Comparison of ENCODE assay signal across 10 cellular contexts in the genomic region with DNA sequence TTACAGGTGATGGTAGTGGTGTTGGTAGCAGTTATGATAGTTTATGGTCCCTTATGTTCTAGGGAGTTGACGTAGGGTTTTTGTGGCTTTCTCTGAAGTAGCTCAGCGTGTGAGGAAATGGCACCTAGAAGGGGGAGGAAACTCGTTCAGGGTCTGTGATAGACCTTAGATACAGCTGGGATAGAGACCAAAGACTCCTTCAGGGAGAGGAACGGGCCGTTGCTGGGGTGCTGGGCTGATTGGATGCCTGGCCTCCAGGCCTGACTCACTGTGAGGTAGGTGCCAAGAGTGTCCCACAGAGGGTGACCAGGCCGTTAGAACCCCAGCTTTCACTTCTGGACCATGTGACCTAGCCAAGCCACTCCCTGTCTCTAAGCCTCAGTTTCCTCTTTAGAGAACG.
A peak's percentile ranks its signal among the peaks of the same experiment; 100 is the strongest.
DNase-seq lines count a peak whose midpoint lies in the region; ATAC-seq and TF ChIP-seq lines count a peak whose summit lies in the region.
"Had no signal": no experiment of that assay in that cellular context is flagged by ENCODE, and none has a peak within 500 bp of the region (broad histone marks: within the 10 kb centered on the region; RNA-seq: fewer than 3 reads in every experiment).

No MANE protein-coding gene starts in this region.

- H3K27me3 Mint-ChIP-seq in MCF 10A (ENCODE audit: insufficient read depth, unreplicated experiment) (no peaks in the 10 kb centered on the region), nephron progenitor cell (ENCODE audit: low read depth, poor library complexity) (peaks cover 3% of the 10 kb centered on the region)
- H3K27me3 Mint-ChIP-seq: B cell had no signal

- H3K9me3 Mint-ChIP-seq in MCF 10A (ENCODE audit: unreplicated experiment), result no peaks in the 10 kb centered on the region
- no peaks in the 10 kb centered on the region for H3K9me3 Mint-ChIP-seq in nephron progenitor cell

- H3K4me3 ChIP-seq in left ventricle myocardium inferior (no peak overlapping the region), uterus (no peak overlapping the region)

- no peaks in the 10 kb centered on the region for H3K9me3 ChIP-seq in left ventricle myocardium inferior (replicated peaks)
- no peaks in the 10 kb centered on the region for H3K9me3 ChIP-seq in uterus

- peak overlapping the region; percentile 29 for H3K27ac Mint-ChIP-seq in MCF 10A (ENCODE audit: low read depth, unreplicated experiment)
- peak overlapping the region; percentile 44 for H3K27ac Mint-ChIP-seq in nephron progenitor cell
- H3K27ac Mint-ChIP-seq: B cell had no signal

- H3K4me3 Mint-ChIP-seq in MCF 10A (ENCODE audit: unreplicated experiment) (no peak overlapping the region), nephron progenitor cell (no peak overlapping the region)
- H3K4me3 Mint-ChIP-seq: B cell had no signal

- H3K36me3 ChIP-seq in left ventricle myocardium inferior (no peaks in the 10 kb centered on the region), uterus (no peaks in the 10 kb centered on the region)

- TF ChIP-seq POLR2A in uterus (IDR thresholded peaks at IDR 0.05), result no peak

- intact Hi-C loops in left ventricle myocardium inferior (cut with micrococcal nuclease), result no loop called here
- intact Hi-C loops in Right ventricle myocardium superior (cut with DNase I), result no loop called here
- intact Hi-C loops in MCF 10A (cut with micrococcal nuclease), result no loop called here
- intact Hi-C loops in uterus (cut with DNase I; ENCODE audit: low total_unique reads), result no loop called here

- H3K27ac ChIP-seq in left ventricle myocardium inferior (replicated peaks), result peak overlapping the region; percentile 99
- peak overlapping the region; percentile 78 to 89 for H3K27ac ChIP-seq in uterus

- H3K36me3 Mint-ChIP-seq in MCF 10A (ENCODE audit: insufficient read depth, unreplicated experiment) (peaks cover 13% of the 10 kb centered on the region), nephron progenitor cell (ENCODE audit: low read depth) (peaks cover 3% of the 10 kb centered on the region)

- POLR2A ChIA-PET in MCF 10A (lab: Yijun Ruan, JAX), result interaction anchor here (1.1 kb wide), 1 partner anchor 23 kb away, joined by 4 read pairs; no protein-coding TSS in a partner anchor

- BruUV-seq in MCF 10A (replicated peaks; lab: Mats Ljungman, UMichigan), result no TSS peak

- DNase-seq in left ventricle myocardium inferior (no peak), Right ventricle myocardium superior (no peak), MCF 10A (ENCODE audit: unreplicated experiment) (no peak), nephron progenitor cell (no peak), uterus (no peak), GM20000 (ENCODE audit: low spot score) (no peak), GM19240 (ENCODE audit: insufficient read length, low spot score) (no peak)
- DNase-seq: activated CD4-positive, CD25-positive, alpha-beta regulatory T cell treated with anti-CD3 and anti-CD28 coated beads, Interleukin-2, amount 50 U/mL, for 72 hours had no signal

- H3K4me1 ChIP-seq in left ventricle myocardium inferior (peaks cover 99% of the 10 kb centered on the region), uterus (peaks cover 5 to 48% of the 10 kb centered on the region in 2 donors)

- CTCF ChIA-PET in MCF 10A (lab: Yijun Ruan, JAX), result interaction anchor here (0.5 to 0.6 kb wide), 2 partner anchors 156 to 157 kb away, joined by 3 to 5 read pairs; no protein-coding TSS in a partner anchor

- H3K27me3 ChIP-seq in left ventricle myocardium inferior (ENCODE audit: low read depth) (no peaks in the 10 kb centered on the region), uterus (no peaks in the 10 kb centered on the region)

- H3K4me1 Mint-ChIP-seq in MCF 10A (ENCODE audit: insufficient read depth, unreplicated experiment), result peaks cover 13% of the 10 kb centered on the region
- H3K4me1 Mint-ChIP-seq in nephron progenitor cell, result peaks cover 21% of the 10 kb centered on the region

- TF ChIP-seq CTCF in left ventricle myocardium inferior (IDR thresholded peaks at IDR 0.05; ENCODE audit: borderline replicate concordance), result no peak
- TF ChIP-seq CTCF in MCF 10A (IDR thresholded peaks at IDR 0.05; ENCODE audit: unreplicated experiment), result no peak
- TF ChIP-seq CTCF in nephron progenitor cell (IDR thresholded peaks at IDR 0.05), result no peak
- TF ChIP-seq CTCF in uterus (IDR thresholded peaks at IDR 0.05), result no peak
- no peak for TF ChIP-seq CTCF in GM20000 (IDR thresholded peaks at IDR 0.05; ENCODE audit: extremely low read depth, missing control alignments)

- no peak for ATAC-seq in Right ventricle myocardium superior (ENCODE audit: poor library complexity)
- no peak for ATAC-seq in GM21786 (IDR thresholded peaks at IDR 0.05; ENCODE audit: unreplicated experiment)
